Comparison of ENCODE assay signal across 16 cellular contexts in genomic region chr2:56372071-56372656, GRCh38.
"Had no signal": no experiment of that assay in that cellular context is flagged by ENCODE, and none has a peak within 500 bp of the region (broad histone marks: within the 10 kb centered on the region; RNA-seq: fewer than 3 reads in every experiment).

No MANE protein-coding gene starts in this region.

- FAIRE-seq: urothelium cell line had no signal

- H3K27ac ChIP-seq: hepatocyte, left ventricle myocardium inferior, tibial artery had no signal

- ATAC-seq: mucosa of descending colon; naive thymus-derived CD8-positive, alpha-beta T cell had no signal

- DNase-seq: activated CD4-positive, alpha-beta T cell treated with anti-CD3 and anti-CD28 coated beads, Interleukin-2, amount 50 U/mL, for 4 hours; activated CD4-positive, CD25-positive, alpha-beta regulatory T cell treated with anti-CD3 and anti-CD28 coated beads, Interleukin-2, amount 50 U/mL, for 72 hours; activated naive CD4-positive, alpha-beta T cell; activated T-cell treated with anti-CD3 and anti-CD28 coated beads for 4 hours; anterior cingulate cortex; kidney; left ventricle myocardium inferior; mucosa of descending colon; naive thymus-derived CD8-positive, alpha-beta T cell; stimulated activated CD4-positive, alpha-beta T cell treated with anti-CD3 and anti-CD28 coated beads, Interleukin-15, amount 100 ng/mL, for 24 hours; stimulated activated CD4-positive, alpha-beta T cell treated with anti-CD3 and anti-CD28 coated beads, Interleukin-4, amount 100 ng/mL, for 1 hour; stimulated activated naive CD4-positive, alpha-beta T cell; T-helper 9 cell; tibial artery had no signal
